8 cellular contexts compared by ENCODE assay signal in the genomic region with DNA sequence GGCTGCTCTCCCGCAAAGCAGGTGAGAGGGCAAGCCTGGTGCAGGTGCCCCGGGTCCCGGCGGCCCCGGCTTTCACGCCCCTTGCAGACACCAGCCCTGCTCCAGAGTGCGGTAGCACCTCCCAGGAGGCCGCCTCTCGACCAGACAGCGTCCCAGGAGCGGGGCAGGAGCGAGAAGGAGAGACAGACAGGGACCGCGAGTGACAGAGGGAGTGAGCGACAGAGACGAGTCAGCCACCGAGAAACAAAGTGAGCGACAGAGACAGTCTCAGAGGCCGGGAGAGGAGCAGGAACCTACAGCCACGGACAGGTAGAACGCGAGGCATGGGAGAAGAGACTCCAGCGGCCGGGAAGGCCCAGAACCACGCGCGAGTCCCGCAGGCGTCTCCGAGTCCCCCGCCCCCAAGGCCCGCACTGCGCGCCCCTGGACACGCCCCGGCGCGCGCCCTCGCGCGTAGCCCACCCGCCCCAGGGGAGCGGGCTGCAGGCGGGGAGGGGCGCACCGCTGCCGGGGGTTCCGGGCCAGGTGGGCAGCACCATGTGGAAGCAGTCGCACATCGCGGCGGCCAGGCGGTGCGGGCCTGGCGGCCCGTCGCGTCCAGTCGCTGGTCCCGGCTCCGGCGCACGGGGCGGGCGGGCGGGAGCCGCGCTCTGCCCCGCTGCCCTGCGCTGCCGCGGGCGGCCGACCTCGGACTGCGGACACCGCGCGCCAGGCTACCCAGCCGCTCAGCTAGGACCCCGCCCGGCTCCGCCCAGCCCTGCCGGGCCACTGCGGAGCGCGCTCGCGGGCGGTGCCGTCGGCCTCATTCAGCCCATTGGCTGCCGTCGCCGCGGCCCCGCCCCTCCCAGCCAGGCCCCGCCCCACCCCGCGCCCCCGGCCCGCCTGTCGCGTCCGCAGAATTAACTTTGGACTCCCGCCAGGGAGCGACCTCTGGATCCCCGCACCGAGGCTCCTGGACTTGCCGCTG. TPM values are rescaled to one million over a fixed set of nuclear protein-coding genes. Genes with fewer than 3 reads are reported as not detected.
DNase-seq lines count a peak whose midpoint lies in the region; ATAC-seq, FAIRE-seq and TF ChIP-seq lines count a peak whose summit lies in the region.

A gene (minus strand): TSS at position 694 of the 967 bp plus-strand sequence. CDS start 137 bp downstream, at position 557.

- H3K4me1 ChIP-seq in esophagus (ENCODE audit: control insufficient read depth in 2 of 2, insufficient read depth in 2 of 2, low read length in 1 of 2): peaks cover 8 to 39% of the 10 kb centered on the region in 2 donors
- H3K4me1 ChIP-seq in mucosa of descending colon (ENCODE audit: low read depth): peaks cover 38% of the 10 kb centered on the region

- H3K4me1 Mint-ChIP-seq in stimulated activated naive CD8-positive, alpha-beta T cell treated with anti-CD3 and anti-CD28 coated beads, Interleukin-15, Interleukin-2, amounts not matched to agents 100 ng/mL and 50 ng/mL, for 24 hours (ENCODE audit: low read depth): peaks cover 13% of the 10 kb centered on the region

- peak within 1 kb of the TSS in 1 of 2 donors; percentile 73 for H3K27ac ChIP-seq in esophagus (ENCODE audit: low read depth in 2 of 2, low read length in 1 of 2)

- H3K36me3 ChIP-seq in esophagus (ENCODE audit: control insufficient read depth in 2 of 2, insufficient read depth in 2 of 2, low read length in 1 of 2) (no peaks in the 10 kb centered on the region), mucosa of descending colon (ENCODE audit: low read depth) (no peaks in the 10 kb centered on the region)

- H3K4me3 ChIP-seq in esophagus (ENCODE audit: low read depth in 1 of 2, low read length in 2 of 2): peak within 1 kb of the TSS; percentile 46 to 61
- H3K4me3 ChIP-seq in mucosa of descending colon: no peak within 1 kb of the TSS

- no peak for TF ChIP-seq CTCF in mucosa of descending colon (IDR thresholded peaks at IDR 0.05)

- FAIRE-seq in GM19239 (lab: Jason Lieb, UNC): no peak

- ATAC-seq in mucosa of descending colon: peak; percentile 78

- no peaks in the 10 kb centered on the region for H3K9me3 Mint-ChIP-seq in stimulated activated naive CD8-positive, alpha-beta T cell treated with anti-CD3 and anti-CD28 coated beads, Interleukin-15, Interleukin-2, amounts not matched to agents 100 ng/mL and 50 ng/mL, for 24 hours

- 3 to 7% methylated on average over 49 to 111 of the region's 111 CpGs for WGBS in esophagus, 2 donors

- peak within 1 kb of the TSS; percentile 78 for H3K4me3 Mint-ChIP-seq in stimulated activated naive CD8-positive, alpha-beta T cell treated with anti-CD3 and anti-CD28 coated beads, Interleukin-15, Interleukin-2, amounts not matched to agents 100 ng/mL and 50 ng/mL, for 24 hours

- H3K27me3 ChIP-seq in esophagus (ENCODE audit: control insufficient read depth in 1 of 2, insufficient read depth in 2 of 2, low read length in 2 of 2): no peaks in the 10 kb centered on the region

- intact Hi-C loops in mucosa of descending colon (cut with DNase I, micrococcal nuclease): loop anchor here (10.0 kb wide), 1 partner anchor 67 kb away; no protein-coding TSS in a partner anchor

- no peaks in the 10 kb centered on the region for H3K36me3 Mint-ChIP-seq in stimulated activated naive CD8-positive, alpha-beta T cell treated with anti-CD3 and anti-CD28 coated beads, Interleukin-15, Interleukin-2, amounts not matched to agents 100 ng/mL and 50 ng/mL, for 24 hours (ENCODE audit: low read depth)

- peaks cover 21% of the 10 kb centered on the region for H3K27me3 Mint-ChIP-seq in stimulated activated naive CD8-positive, alpha-beta T cell treated with anti-CD3 and anti-CD28 coated beads, Interleukin-15, Interleukin-2, amounts not matched to agents 100 ng/mL and 50 ng/mL, for 24 hours

- H3K27ac Mint-ChIP-seq in stimulated activated naive CD8-positive, alpha-beta T cell treated with anti-CD3 and anti-CD28 coated beads, Interleukin-15, Interleukin-2, amounts not matched to agents 100 ng/mL and 50 ng/mL, for 24 hours: no peak within 1 kb of the TSS

- DNase-seq in NCI-H1436 (lab: John Stamatoyannopoulos, UW): peak; percentile 35
- DNase-seq in NCI-H1436 treated with DMSO at 0.1 percent for 48 hours (lab: John Stamatoyannopoulos, UW): no peak
- DNase-seq in NCI-H69 (lab: John Stamatoyannopoulos, UW): peak; percentile 93
- peak; percentile 32 for DNase-seq in activated CD8-positive, alpha-beta memory T cell treated with anti-CD3 and anti-CD28 coated beads, Interleukin-2, amount 50 U/mL, for 4 hours
- peak; percentile 78 to 86 (median 85) for DNase-seq in mucosa of descending colon
- DNase-seq in GM19239 (ENCODE audit: insufficient read length, low spot score): no peak

- H3K9me3 ChIP-seq in esophagus (ENCODE audit: control insufficient read depth in 2 of 2, insufficient read depth in 1 of 2, low read depth in 1 of 2, low read length in 1 of 2) (no peaks in the 10 kb centered on the region), mucosa of descending colon (no peaks in the 10 kb centered on the region)

RNA-seq across cellular contexts. Expression of the gene that starts here (rescaled TPM):
- 100 to 1,000 TPM in 1 of 2 donors, 10 to 100 TPM in 1; 67.4 to 104 TPM for polyA plus RNA-seq in esophagus
- total RNA-seq in mucosa of descending colon: 100 to 1,000 TPM in 1 of 3 donors, 10 to 100 TPM in 1, 1 to 10 TPM in 1; 4.6 to 145 (median 20.3) TPM

Comparison
In these comparisons a context has a peak if more than half of its experiments do, and no peak if none do; other contexts are left out.
1. DNase-seq: peak in NCI-H1436 (single experiment), NCI-H69 (single experiment), activated CD8-positive, alpha-beta memory T cell treated with anti-CD3 and anti-CD28 coated beads, Interleukin-2, amount 50 U/mL, for 4 hours (single experiment) and mucosa of descending colon (3 of 3); none in NCI-H1436 treated with DMSO at 0.1 percent for 48 hours (single experiment) and GM19239 (single experiment).